21 cellular contexts compared by ENCODE assay signal in the genomic region with DNA sequence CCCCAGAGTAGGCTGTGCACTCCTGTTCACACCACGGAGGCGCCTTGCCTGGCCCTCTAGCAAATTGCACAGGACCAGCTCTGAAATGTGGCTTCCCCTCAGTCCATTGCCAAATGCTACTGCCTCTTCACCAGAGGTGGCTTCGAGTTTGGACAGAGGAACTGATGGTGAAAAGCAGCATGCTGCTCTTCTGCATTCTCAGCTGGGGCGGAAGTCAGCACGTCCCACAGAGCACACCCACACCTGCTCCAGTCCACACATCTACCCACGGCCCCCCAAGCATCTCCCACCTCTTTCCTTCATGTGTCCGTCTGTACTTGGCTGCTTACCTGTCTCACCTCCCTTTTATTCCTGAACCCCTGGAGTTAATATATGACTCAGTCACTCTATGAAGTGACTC. TPM values are rescaled to one million over a fixed set of nuclear protein-coding genes. Genes with fewer than 3 reads are reported as not detected.
DNase-seq lines count a peak whose midpoint lies in the region; ATAC-seq, FAIRE-seq and TF ChIP-seq lines count a peak whose summit lies in the region.
"Had no signal": no experiment of that assay in that cellular context is flagged by ENCODE, and none has a peak within 500 bp of the region (broad histone marks: within the 10 kb centered on the region; RNA-seq: fewer than 3 reads in every experiment).

No MANE protein-coding gene starts in this region.

- WGBS in K562 (ENCODE audit: insufficient coverage, low coverage, missing lambda C conversion rate) = 71% methylated on average over 7 of the region's 7 CpGs

- peak overlapping the region; percentile 41 for H3K27ac ChIP-seq in KMS-11
- H3K27ac ChIP-seq in K562 (ENCODE audit: extremely low read depth, low read depth, low read length) = no peak overlapping the region
- peak overlapping the region; percentile 35 for H3K27ac ChIP-seq in neutrophil
- H3K27ac ChIP-seq: A549 had no signal

- DNase-seq in K562 (ENCODE audit: extremely low read depth in 1 of 4, low spot score in 3 of 4) = no peak
- no peak for DNase-seq in effector CD8-positive, alpha-beta T cell (lab: John Stamatoyannopoulos, UW)
- DNase-seq in SIG-M5 treated with dmso at 0.1 percent for 504 hours (lab: John Stamatoyannopoulos, UW; ENCODE audit: unreplicated experiment) = no peak
- DNase-seq: Calu3; CD4-positive, alpha-beta T cell; GF-D8; NCI-H1105 treated with DMSO at 0.1 percent for 48 hours; NCI-H1694; NCI-H2081 treated with DMSO at 0.1 percent for 48 hours; NCI-H510A treated with DMSO at 0.1 percent for 48 hours; NCI-H82; PC-3; RPMI8226; SHP77 treated with DMSO at 0.1 percent for 48 hours had no signal

- TF ChIP-seq RAD21 in K562 (CRISPR knock-in tag; conservative IDR thresholded peaks at IDR 0.05 in 1 of 2, IDR thresholded peaks at IDR 0.05 in 1 of 2) = no peak

- peaks cover 53% of the 10 kb centered on the region for H3K4me1 ChIP-seq in KMS-11 (ENCODE audit: low read depth, poor library complexity, severe bottlenecking)
- peaks cover 2 to 5% of the 10 kb centered on the region in 2 experiments for H3K4me1 ChIP-seq in K562 (replicated peaks in 1 of 2; ENCODE audit: control insufficient read depth in 2 of 2, insufficient read depth in 2 of 2, low read length in 2 of 2)
- no peaks in the 10 kb centered on the region for H3K4me1 ChIP-seq in neutrophil (ENCODE audit: control insufficient read depth in 1 of 2, insufficient read depth in 1 of 2, low read depth in 1 of 2, low read length in 1 of 2)
- H3K4me1 ChIP-seq: A549 had no signal

- POLR2A ChIA-PET in K562 (lab: Yijun Ruan, JAX) = no interaction called here

- TF ChIP-seq CTCF in KMS-11 (conservative IDR thresholded peaks at IDR 0.05; ENCODE audit: low read depth, low read length) (no peak), K562 (IDR thresholded peaks at IDR 0.05 in 2 of 3, conservative IDR thresholded peaks at IDR 0.05 in 1 of 3; ENCODE audit: insufficient read depth in 2 of 3, low read depth in 1 of 3, low read length in 3 of 3) (no peak), neutrophil (IDR thresholded peaks at IDR 0.05) (no peak)

- CTCF ChIA-PET in K562 (lab: Yijun Ruan, JAX; ENCODE audit: low intra/inter-chr PET ratio) = no interaction called here

- no peak overlapping the region for H3K4me3 ChIP-seq in KMS-11 (IDR thresholded peaks at IDR 0.05; ENCODE audit: insufficient read depth, low read depth, low read length)
- H3K4me3 ChIP-seq in K562 = no peak overlapping the region
- no peak overlapping the region for H3K4me3 ChIP-seq in neutrophil (ENCODE audit: low read depth in 1 of 2, low read length in 1 of 2)
- H3K4me3 ChIP-seq: A549 had no signal

- no peaks in the 10 kb centered on the region for H4K20me1 ChIP-seq in KMS-11 (ENCODE audit: insufficient read depth)
- H4K20me1 ChIP-seq in K562 (replicated peaks; ENCODE audit: control insufficient read depth, insufficient read depth, low read length) = no peaks in the 10 kb centered on the region

- H3K9me3 ChIP-seq in K562 (replicated peaks; ENCODE audit: control insufficient read depth, insufficient read depth, low read depth, low read length) = no peaks in the 10 kb centered on the region
- H3K9me3 ChIP-seq in neutrophil = no peaks in the 10 kb centered on the region
- H3K9me3 ChIP-seq: A549 had no signal

- no peaks in the 10 kb centered on the region for H3K9me1 ChIP-seq in K562 (ENCODE audit: control insufficient read depth, insufficient read depth, low read length)

- intact Hi-C loops in K562 (cut with micrococcal nuclease) = no loop called here

- H2AFZ ChIP-seq in KMS-11 (ENCODE audit: low read depth) = no peak overlapping the region
- no peak overlapping the region for H2AFZ ChIP-seq in K562 (ENCODE audit: low read depth, low read length)

- H3K9ac ChIP-seq in KMS-11 (no peak overlapping the region), K562 (ENCODE audit: insufficient read depth in 1 of 2, low read depth in 2 of 2, low read length in 2 of 2) (no peak overlapping the region)

- H3K4me2 ChIP-seq in KMS-11 = peak overlapping the region; percentile 37; the same call in 1 of the 2 replicates
- H3K4me2 ChIP-seq in K562 (ENCODE audit: insufficient read depth, low read length) = no peak overlapping the region
- H3K4me2 ChIP-seq: A549 had no signal

- FAIRE-seq in K562 (lab: Jason Lieb, UNC) = no peak
- FAIRE-seq: A549, H1 had no signal

- no peak for TF ChIP-seq POLR2A in K562 (conservative IDR thresholded peaks at IDR 0.05)

- H3K79me2 ChIP-seq in KMS-11 (ENCODE audit: insufficient read depth, low read depth) (no peaks in the 10 kb centered on the region), K562 (ENCODE audit: control insufficient read depth, insufficient read depth, low read length) (no peaks in the 10 kb centered on the region)

- H3K27me3 ChIP-seq in KMS-11 (ENCODE audit: insufficient read depth, low read depth) (no peaks in the 10 kb centered on the region), K562 (ENCODE audit: control insufficient read depth in 2 of 2, insufficient read depth in 2 of 2, low read length in 2 of 2) (no peaks in the 10 kb centered on the region), neutrophil (peaks cover 22% of the 10 kb centered on the region)

- in situ Hi-C loops in K562 (cut with MboI) = no loop called here

- TF ChIP-seq EP300 in K562 (IDR thresholded peaks at IDR 0.05; ENCODE audit: low read length) = no peak

- no peaks in the 10 kb centered on the region for H3K36me3 ChIP-seq in KMS-11 (ENCODE audit: insufficient read depth)
- H3K36me3 ChIP-seq in K562 (ENCODE audit: control insufficient read depth, insufficient read depth, low read length) = peaks cover 3% of the 10 kb centered on the region; the same call in 2 of the 3 replicates
- no peaks in the 10 kb centered on the region for H3K36me3 ChIP-seq in neutrophil

- BruUV-seq in K562 (replicated peaks; lab: Mats Ljungman, UMichigan) = no TSS peak

- ATAC-seq in GM18511 (IDR thresholded peaks at IDR 0.05; ENCODE audit: unreplicated experiment) (peak; percentile 49), K562 (peak; percentile 28; the same call in 1 of the 3 replicates), HG02642 (IDR thresholded peaks at IDR 0.05; ENCODE audit: poor library complexity, unreplicated experiment) (no peak)
- ATAC-seq: A549, PC-3, SK-N-SH treated with all-trans-retinoic acid at 6 μM for 48 hours had no signal

TF ChIP-seq in K562, 482 proteins besides CTCF, POLR2A, EP300 and RAD21:
- no peak for TF ChIP-seq CREBBP (IDR thresholded peaks at IDR 0.05; ENCODE audit: low read depth, low read length)
- TF ChIP-seq HCFC1 (IDR thresholded peaks at IDR 0.05; ENCODE audit: low read depth, low read length) = no peak
- TF ChIP-seq PTTG1 (tag; IDR thresholded peaks at IDR 0.05; ENCODE audit: low read depth) = no peak
- TF ChIP-seq ZNF12 (CRISPR knock-in tag; IDR thresholded peaks at IDR 0.05) = no peak
- no peak for TF ChIP-seq SMARCE1 (IDR thresholded peaks at IDR 0.05)
- TF ChIP-seq MEF2D (tag; conservative IDR thresholded peaks at IDR 0.05; ENCODE audit: low read depth) = no peak
- no peak for TF ChIP-seq NCOA6 (IDR thresholded peaks at IDR 0.05)
- no peak for TF ChIP-seq HNRNPH1 (optimal IDR thresholded peaks at IDR 0.05; ENCODE audit: low read depth, low read length)
- no peak for TF ChIP-seq POU5F1 (IDR thresholded peaks at IDR 0.05; ENCODE audit: borderline replicate concordance, low read depth, low read length, partially characterized antibody)

RNA-seq across cellular contexts. Expression of gene LRP2BP, which starts 43.5 kb away (rescaled TPM):
- total RNA-seq in K562 (2011; cell fraction: chromatin; rRNA removed; ENCODE audit: low replicate concordance) = 2.8 and 10.2 TPM in 2 replicates
- 1.5 and 2.1 TPM in 2 replicates for total RNA-seq in K562 (2011; cell fraction: nucleolus; rRNA removed)
- total RNA-seq in K562 (2011; cell fraction: nucleoplasm; rRNA removed) = 5.4 and 7.9 TPM in 2 replicates
- 0.24 and 0.91 TPM in 2 replicates for total RNA-seq in K562 (2014; rRNA removed)
- 0.62 and 1.1 TPM in 2 replicates for total RNA-seq in K562 (2014; rRNA removed; fragmentation: Illumina TruSeq; extraction: Trizol)
- total RNA-seq in K562 (2015; rRNA removed; fragmentation: Illumina TruSeq; extraction: Trizol) = 0.45 and 0.62 TPM in 2 replicates
- total RNA-seq in K562 (2021) = 0.40 and 0.42 TPM in 2 replicates
- 2.1 TPM in 2 replicates for polyA plus RNA-seq in K562 (2011; rRNA removed)
- polyA plus RNA-seq in K562 (2011; cell fraction: cytosol; rRNA removed) = 0.22 and 0.47 TPM in 2 replicates
- 4.4 and 6.1 TPM in 2 replicates for polyA plus RNA-seq in K562 (2011; cell fraction: nucleus; rRNA removed)
- polyA plus RNA-seq in K562 (2012) = 0.62 and 1.2 TPM in 2 replicates
- polyA plus RNA-seq in K562 (2014; fragmentation: Illumina TruSeq; extraction: Trizol) = 0.22 and 0.45 TPM in 2 replicates
- polyA plus RNA-seq in K562 (2014; fragmentation: Nextera tagmentation; extraction: Ambion mirVana) = under 1 TPM; 0.51 to 0.59 TPM
- polyA plus RNA-seq in K562 (2014; rRNA removed) = 0.49 and 0.78 TPM in 2 replicates
- 1.8 and 2.5 TPM in 2 replicates for polyA minus RNA-seq in K562 (2011; rRNA and poly(A)+ RNA removed)
- polyA minus RNA-seq in K562 (2011; cell fraction: cytosol; rRNA and poly(A)+ RNA removed) = 0.46 TPM in 1 of 2 replicates, not detected in the other
- 1.9 and 3.8 TPM in 2 replicates for polyA minus RNA-seq in K562 (2011; cell fraction: nucleus; rRNA and poly(A)+ RNA removed)

RNA-seq across cellular contexts. Expression of gene ANKRD37, which starts 44.4 kb away (rescaled TPM):
- total RNA-seq in K562 (2011; cell fraction: chromatin; rRNA removed; ENCODE audit: low replicate concordance) = 16.6 and 36.8 TPM in 2 replicates
- 19.0 and 25.1 TPM in 2 replicates for total RNA-seq in K562 (2011; cell fraction: nucleolus; rRNA removed)
- 23.8 and 26.5 TPM in 2 replicates for total RNA-seq in K562 (2011; cell fraction: nucleoplasm; rRNA removed)
- total RNA-seq in K562 (2014; rRNA removed) (3.8 and 6.5 TPM in 2 replicates), K562 (2014; rRNA removed; fragmentation: Illumina TruSeq; extraction: Trizol) (2.5 and 3.6 TPM in 2 replicates), K562 (2015; rRNA removed; fragmentation: Illumina TruSeq; extraction: Trizol) (2.1 and 2.3 TPM in 2 replicates), K562 (2021) (6.1 and 8.3 TPM in 2 replicates)
- polyA plus RNA-seq in K562 (2011; rRNA removed) (53.7 and 57.3 TPM in 2 replicates), K562 (2014; fragmentation: Illumina TruSeq; extraction: Trizol) (1.9 and 3.3 TPM in 2 replicates), K562 (2014; fragmentation: Nextera tagmentation; extraction: Ambion mirVana) (1 to 10 TPM; 1.3 to 3.1 TPM), K562 (2014; rRNA removed) (5.1 and 11.5 TPM in 2 replicates)
- polyA plus RNA-seq in K562 (2011; cell fraction: cytosol; rRNA removed) = 31.7 and 42.0 TPM in 2 replicates
- 43.2 and 57.2 TPM in 2 replicates for polyA plus RNA-seq in K562 (2011; cell fraction: nucleus; rRNA removed)
- 9.2 and 12.4 TPM in 2 replicates for polyA plus RNA-seq in K562 (2012)
- polyA minus RNA-seq in K562 (2011; rRNA and poly(A)+ RNA removed) = 20.3 and 21.4 TPM in 2 replicates
- 11.2 and 14.8 TPM in 2 replicates for polyA minus RNA-seq in K562 (2011; cell fraction: cytosol; rRNA and poly(A)+ RNA removed)
- polyA minus RNA-seq in K562 (2011; cell fraction: nucleus; rRNA and poly(A)+ RNA removed) = 21.1 and 29.7 TPM in 2 replicates
